ENCODE assay signal across 28 cellular contexts in the genomic region with DNA sequence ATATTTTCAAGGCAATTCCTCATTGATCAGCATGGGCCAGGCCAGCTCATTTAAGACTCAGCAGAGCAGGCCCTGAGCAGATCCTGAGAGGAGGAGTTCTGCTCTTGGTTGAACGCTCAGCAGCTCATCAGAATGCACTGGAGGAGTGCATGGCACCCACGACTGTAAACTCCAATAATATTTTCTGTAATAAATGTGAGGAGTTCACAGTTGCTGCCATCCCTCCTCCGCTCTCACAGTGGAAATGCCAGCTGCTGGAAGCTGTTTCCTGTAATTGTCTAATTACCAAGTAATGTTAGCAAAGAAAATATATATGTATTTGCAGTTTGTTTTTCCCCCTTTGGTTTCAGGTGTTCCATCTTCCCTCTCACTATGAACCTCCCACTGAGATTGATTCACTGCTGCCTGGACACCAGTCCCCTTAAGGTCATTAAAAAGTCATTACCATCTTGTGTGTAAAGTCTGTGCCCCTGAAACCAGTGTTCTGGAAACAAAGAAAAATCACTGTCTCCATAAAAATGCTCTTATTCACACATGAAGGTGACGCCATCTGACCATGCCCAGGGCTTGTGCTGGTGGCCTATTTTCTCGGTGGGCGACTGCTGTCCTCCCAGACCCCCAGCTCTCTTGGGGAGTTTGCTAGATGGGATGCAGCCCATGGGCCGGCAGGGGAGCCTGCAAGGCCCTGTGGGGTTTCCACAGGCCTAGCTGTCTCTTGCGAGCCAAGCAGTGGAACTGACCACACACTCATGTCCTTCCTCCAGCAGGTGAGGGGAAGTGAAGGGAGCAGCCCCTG.
A peak's percentile ranks its signal among the peaks of the same experiment; 100 is the strongest.
DNase-seq lines count a peak whose midpoint lies in the region; ATAC-seq, FAIRE-seq and TF ChIP-seq lines count a peak whose summit lies in the region.
"Had no signal": no experiment of that assay in that cellular context is flagged by ENCODE, and none has a peak within 500 bp of the region (broad histone marks: within the 10 kb centered on the region; RNA-seq: fewer than 3 reads in every experiment).

No MANE protein-coding gene starts in this region.

- ATAC-seq in GM21825 (IDR thresholded peaks at IDR 0.05; ENCODE audit: unreplicated experiment): no peak
- ATAC-seq: effector memory CD8-positive, alpha-beta T cell; esophagus mucosa; foreskin keratinocyte; left lobe of liver; stimulated activated naive CD8-positive, alpha-beta T cell treated with anti-CD3 and anti-CD28 coated beads, Interleukin-15, Interleukin-2, amounts not matched to agents 100 U/mL and 50 U/mL, for 24 hours had no signal

- H3K36me3 ChIP-seq in endothelial cell of umbilical vein (ENCODE audit: control insufficient read depth in 2 of 2, extremely low read depth in 1 of 2, insufficient read depth in 2 of 2, low read length in 2 of 2) (no peaks in the 10 kb centered on the region), Caco-2 (ENCODE audit: control insufficient read depth, insufficient read depth, low read length) (no peaks in the 10 kb centered on the region)
- H3K36me3 ChIP-seq: breast epithelium, thoracic aorta had no signal

- H3K27me3 Mint-ChIP-seq in Caco-2 (ENCODE audit: insufficient read depth, unreplicated experiment): no peaks in the 10 kb centered on the region
- H3K27me3 Mint-ChIP-seq in activated naive CD8-positive, alpha-beta T cell treated with anti-CD3 and anti-CD28 coated beads for 36 hours: no peaks in the 10 kb centered on the region
- H3K27me3 Mint-ChIP-seq: effector memory CD8-positive, alpha-beta T cell; naive B cell had no signal

- no TSS peak for BruUV-seq in endothelial cell of umbilical vein (replicated peaks; lab: Mats Ljungman, UMichigan)
- BruUV-seq in Caco-2 (replicated peaks; lab: Mats Ljungman, UMichigan): no TSS peak

- H2AFZ ChIP-seq in endothelial cell of umbilical vein (ENCODE audit: low read depth, low read length): no peak overlapping the region
- H2AFZ ChIP-seq: PC-9 had no signal

- H3K4me1 ChIP-seq in endothelial cell of umbilical vein (ENCODE audit: control insufficient read depth, extremely low read depth, insufficient read depth, low read length) (peaks cover 13% of the 10 kb centered on the region), Caco-2 (no peaks in the 10 kb centered on the region)
- H3K4me1 ChIP-seq: breast epithelium, foreskin keratinocyte had no signal

- TF ChIP-seq POLR2A in endothelial cell of umbilical vein (IDR thresholded peaks at IDR 0.05; ENCODE audit: low read depth, low read length): no peak

- H3K9me1 ChIP-seq in endothelial cell of umbilical vein (replicated peaks; ENCODE audit: control insufficient read depth, extremely low read depth, insufficient read depth, low read length): no peaks in the 10 kb centered on the region

- intact Hi-C loops in endothelial cell of umbilical vein (cut with micrococcal nuclease) (loop anchor here (2.0 to 10.0 kb wide), 3 partner anchors 39 to 481 kb away; no protein-coding TSS in a partner anchor), posterior vena cava (cut with DNase I) (no loop called here), Caco-2 (cut with micrococcal nuclease; ENCODE audit: unreplicated experiment) (no loop called here)

- H3K4me3 ChIP-seq in endothelial cell of umbilical vein (replicated peaks in 1 of 3; ENCODE audit: insufficient read depth in 1 of 3, low read depth in 1 of 3, low read length in 3 of 3): no peak overlapping the region
- no peak overlapping the region for H3K4me3 ChIP-seq in Caco-2 (ENCODE audit: low read depth, low read length)
- H3K4me3 ChIP-seq: breast epithelium, PC-9, thoracic aorta had no signal

- no peaks in the 10 kb centered on the region for H3K9me3 ChIP-seq in endothelial cell of umbilical vein (replicated peaks; ENCODE audit: control insufficient read depth, insufficient read depth, low read length)
- H3K9me3 ChIP-seq in Caco-2: no peaks in the 10 kb centered on the region
- H3K9me3 ChIP-seq: breast epithelium, thoracic aorta had no signal

- H3K4me3 Mint-ChIP-seq in Caco-2 (ENCODE audit: unreplicated experiment): no peak overlapping the region
- H3K4me3 Mint-ChIP-seq in activated naive CD8-positive, alpha-beta T cell treated with anti-CD3 and anti-CD28 coated beads for 36 hours: no peak overlapping the region
- H3K4me3 Mint-ChIP-seq: activated T-helper 1 cell treated with anti-CD3 and anti-CD28 coated beads, Interleukin-12 subunit alpha, Interleukin-12 subunit beta, Interleukin-2, Interleukin-4 antibody, amounts not matched to agents 30 ng/mL and 10 ng/mL and 1 ng/mL, durations not matched to agents 14 hours and 24 hours and 36 hours; CD14-positive monocyte; effector memory CD8-positive, alpha-beta T cell; naive B cell had no signal

- no peaks in the 10 kb centered on the region for H3K27me3 ChIP-seq in endothelial cell of umbilical vein (ENCODE audit: control insufficient read depth in 2 of 2, insufficient read depth in 2 of 2, low read length in 2 of 2)
- no peaks in the 10 kb centered on the region for H3K27me3 ChIP-seq in Caco-2 (replicated peaks; ENCODE audit: control insufficient read depth, insufficient read depth, low read length)
- H3K27me3 ChIP-seq: breast epithelium, foreskin keratinocyte had no signal

- H3K36me3 Mint-ChIP-seq in Caco-2 (ENCODE audit: insufficient read depth, unreplicated experiment): no peaks in the 10 kb centered on the region
- no peaks in the 10 kb centered on the region for H3K36me3 Mint-ChIP-seq in activated naive CD8-positive, alpha-beta T cell treated with anti-CD3 and anti-CD28 coated beads for 36 hours

- CTCF ChIA-PET in endothelial cell of umbilical vein (lab: Charles Lee): interaction anchor here (1.0 to 3.4 kb wide), 4 partner anchors 17 to 378 kb away, joined by 3 to 11 read pairs (median 4); no protein-coding TSS in a partner anchor
- CTCF ChIA-PET in Caco-2 (lab: Charles Lee): no interaction called here

- dilution Hi-C loops in endothelial cell of umbilical vein (cut with MboI; ENCODE audit: extremely low pct_ligation_motif_present, low sequenced_read_pairs): no loop called here

- no peaks in the 10 kb centered on the region for H4K20me1 ChIP-seq in endothelial cell of umbilical vein (replicated peaks; ENCODE audit: control insufficient read depth, extremely low read depth, insufficient read depth, low read length)

- peak; percentile 99 for DNase-seq in NCI-H146 (lab: John Stamatoyannopoulos, UW)
- peak; percentile 98 for DNase-seq in NCI-H69 (lab: John Stamatoyannopoulos, UW)
- peak; percentile 71 for DNase-seq in endothelial cell of umbilical vein (ENCODE audit: low read depth, low spot score)
- DNase-seq in posterior vena cava (ENCODE audit: low spot score): peak; percentile 68
- no peak for DNase-seq in SHP77 (lab: John Stamatoyannopoulos, UW)
- no peak for DNase-seq in Caco-2
- no peak for DNase-seq in activated naive CD8-positive, alpha-beta T cell treated with anti-CD3 and anti-CD28 coated beads for 36 hours
- DNase-seq: activated CD4-positive, alpha-beta T cell treated with anti-CD3 and anti-CD28 coated beads, Interleukin-2, amount 50 U/mL, for 1 hour; activated naive CD4-positive, alpha-beta T cell treated with anti-CD3 and anti-CD28 coated beads, Interleukin-2, amount 50 U/mL, for 16 hours; effector memory CD8-positive, alpha-beta T cell; foreskin keratinocyte; GOT3; IMR-90; naive B cell; NCI-H2029 treated with DMSO at 0.1 percent for 48 hours; NK-92 treated with Interleukin-12 subunit alpha and Interleukin-12 subunit beta, amount 100 ng/mL, for 24 hours; occipital lobe; PC-9; Right ventricle myocardium superior; stimulated activated naive CD8-positive, alpha-beta T cell treated with anti-CD3 and anti-CD28 coated beads, Interleukin-15, Interleukin-2, amounts not matched to agents 100 U/mL and 50 U/mL, for 24 hours had no signal

- H3K9ac ChIP-seq in endothelial cell of umbilical vein (replicated peaks; ENCODE audit: extremely low read depth, insufficient read depth, low read length): no peak overlapping the region

- H3K27ac ChIP-seq in endothelial cell of umbilical vein (ENCODE audit: insufficient read depth, low read depth, low read length): peak overlapping the region; percentile 28
- H3K27ac ChIP-seq: breast epithelium, foreskin keratinocyte, PC-9, thoracic aorta had no signal

- H3K27ac Mint-ChIP-seq in Caco-2 (ENCODE audit: unreplicated experiment): no peak overlapping the region
- no peak overlapping the region for H3K27ac Mint-ChIP-seq in activated naive CD8-positive, alpha-beta T cell treated with anti-CD3 and anti-CD28 coated beads for 36 hours
- H3K27ac Mint-ChIP-seq: activated T-helper 1 cell treated with anti-CD3 and anti-CD28 coated beads, Interleukin-12 subunit alpha, Interleukin-12 subunit beta, Interleukin-2, Interleukin-4 antibody, amounts not matched to agents 30 ng/mL and 10 ng/mL and 1 ng/mL, durations not matched to agents 14 hours and 24 hours and 36 hours had no signal

- POLR2A ChIA-PET in endothelial cell of umbilical vein (lab: Charles Lee) (no interaction called here), Caco-2 (lab: Charles Lee) (no interaction called here)

- H3K9me3 Mint-ChIP-seq in Caco-2 (ENCODE audit: unreplicated experiment): no peaks in the 10 kb centered on the region
- no peaks in the 10 kb centered on the region for H3K9me3 Mint-ChIP-seq in activated naive CD8-positive, alpha-beta T cell treated with anti-CD3 and anti-CD28 coated beads for 36 hours
- H3K9me3 Mint-ChIP-seq: activated T-helper 1 cell treated with anti-CD3 and anti-CD28 coated beads, Interleukin-12 subunit alpha, Interleukin-12 subunit beta, Interleukin-2, Interleukin-4 antibody, amounts not matched to agents 30 ng/mL and 10 ng/mL and 1 ng/mL, durations not matched to agents 14 hours and 24 hours and 36 hours; CD14-positive monocyte; effector memory CD8-positive, alpha-beta T cell; naive B cell had no signal

- TF ChIP-seq CTCF in endothelial cell of umbilical vein (IDR thresholded peaks at IDR 0.05; ENCODE audit: extremely low read depth in 1 of 2, insufficient read depth in 1 of 2, low read depth in 1 of 2, low read length in 2 of 2) (no peak), Caco-2 (IDR thresholded peaks at IDR 0.05; ENCODE audit: insufficient read depth in 1 of 2, low read depth in 1 of 2, low read length in 1 of 2, severe bottlenecking in 1 of 2, unreplicated experiment in 1 of 2) (no peak)

- H3K4me1 Mint-ChIP-seq in Caco-2 (ENCODE audit: low read depth, unreplicated experiment): no peaks in the 10 kb centered on the region
- H3K4me1 Mint-ChIP-seq in activated naive CD8-positive, alpha-beta T cell treated with anti-CD3 and anti-CD28 coated beads for 36 hours: no peaks in the 10 kb centered on the region
- H3K4me1 Mint-ChIP-seq: CD14-positive monocyte, naive B cell had no signal

- no peak for FAIRE-seq in endothelial cell of umbilical vein (lab: Jason Lieb, UNC)
- FAIRE-seq: colon had no signal

- no peaks in the 10 kb centered on the region for H3K79me2 ChIP-seq in endothelial cell of umbilical vein (ENCODE audit: control insufficient read depth, insufficient read depth, low read length)

- peak overlapping the region; percentile 13 for H3K4me2 ChIP-seq in endothelial cell of umbilical vein (ENCODE audit: insufficient read depth, low read length)
- H3K4me2 ChIP-seq: PC-9 had no signal

TF ChIP-seq in endothelial cell of umbilical vein, 7 proteins besides CTCF, POLR2A, EP300 and RAD21:
- no peak for TF ChIP-seq POLR2AphosphoS5 (IDR thresholded peaks at IDR 0.05; ENCODE audit: insufficient read depth, low read depth, low read length)
TF ChIP-seq in endothelial cell of umbilical vein: peak in this region for 0.

Comparison
In these comparisons a context has a peak if more than half of its experiments do, and no peak if none do; other contexts are left out.
1. DNase-seq: peak in NCI-H146 (single experiment), NCI-H69 (single experiment), endothelial cell of umbilical vein (single experiment) and posterior vena cava (single experiment); none in SHP77 (0 of 2), Caco-2 (0 of 2) and activated naive CD8-positive, alpha-beta T cell treated with anti-CD3 and anti-CD28 coated beads for 36 hours (single experiment).